1 cellular context compared by ENCODE assay signal in genomic region chr16:81910366-81910885, GRCh38.
TF ChIP-seq lines count a peak whose summit lies in the region.

No MANE protein-coding gene starts in this region.

TF ChIP-seq in A549, 52 proteins besides CTCF, POLR2A, EP300 and RAD21:
- TF ChIP-seq REST (IDR thresholded peaks at IDR 0.05) (no peak), MAFK (IDR thresholded peaks at IDR 0.05; ENCODE audit: partially characterized antibody) (peak; percentile 27)
